ENCODE assay signal across 1 cellular context in genomic region chr4:8723222-8723980, GRCh38.
TF ChIP-seq lines count a peak whose summit lies in the region.

No MANE protein-coding gene starts in this region.

TF ChIP-seq in K562, 482 proteins besides CTCF, POLR2A, EP300 and RAD21 (continued from another document):
- TF ChIP-seq CREB3 (tag; conservative IDR thresholded peaks at IDR 0.05; ENCODE audit: low read depth) (no peak), ZFP30 (CRISPR knock-in tag; IDR thresholded peaks at IDR 0.05; ENCODE audit: borderline replicate concordance) (no peak)
